In genomic region chr6:151633517-151634335, GRCh38 we compare ENCODE assay signal across 25 cellular contexts.
A peak's percentile ranks its signal among the peaks of the same experiment; 100 is the strongest.
DNase-seq lines count a peak whose midpoint lies in the region; ATAC-seq, FAIRE-seq and TF ChIP-seq lines count a peak whose summit lies in the region.
"Had no signal": no experiment of that assay in that cellular context is flagged by ENCODE, and none has a peak within 500 bp of the region (broad histone marks: within the 10 kb centered on the region; RNA-seq: fewer than 3 reads in every experiment).

No MANE protein-coding gene starts in this region.

- H3K4ac ChIP-seq in H1 (replicated peaks; ENCODE audit: insufficient read length, low read depth, low read length) = no peak overlapping the region

- no peak overlapping the region for H2BK5ac ChIP-seq in H1 (ENCODE audit: low read depth, low read length)

- H3K4me3 Mint-ChIP-seq in stimulated activated naive CD8-positive, alpha-beta T cell treated with anti-CD3 and anti-CD28 coated beads, Interleukin-15, amount 100 ng/mL, for 72 hours = no peak overlapping the region
- H3K4me3 Mint-ChIP-seq: B cell; CD8-positive, alpha-beta T cell; H9 had no signal

- H3K9me3 ChIP-seq in H1 (ENCODE audit: insufficient read depth in 2 of 2, low read depth in 1 of 2, low read length in 1 of 2) (no peaks in the 10 kb centered on the region), pancreas (no peaks in the 10 kb centered on the region)
- H3K9me3 ChIP-seq: SJSA1 had no signal

- no peak overlapping the region for H4K91ac ChIP-seq in H1 (replicated peaks; ENCODE audit: insufficient read length, low read length)

- no peak overlapping the region for H2BK12ac ChIP-seq in H1 (ENCODE audit: low read depth, low read length)

- 88% methylated on average over 6 of the region's 6 CpGs; no CpG with 5 or more reads in 1 of the 2 experiments for WGBS in H1 (ENCODE audit: extremely low coverage in 1 of 2, insufficient coverage in 1 of 2, insufficient read length in 1 of 2, insufficient replicate concordance in 2 of 2, low coverage in 1 of 2, low lambda C conversion rate in 2 of 2, missing lambda C conversion rate in 1 of 2), 2 experiments
- 25 to 29% methylated on average over 6 of the region's 6 CpGs for WGBS in pancreas, 2 donors

- no peak for TF ChIP-seq CTCF in H1 (IDR thresholded peaks at IDR 0.05; ENCODE audit: control extremely low read depth in 1 of 3, insufficient read depth in 1 of 3, low read depth in 1 of 3, low read length in 3 of 3)
- no peak for TF ChIP-seq CTCF in pancreas (IDR thresholded peaks at IDR 0.05)
- TF ChIP-seq CTCF in GM10266 (IDR thresholded peaks at IDR 0.05; ENCODE audit: control insufficient read depth, insufficient read depth, low read depth, missing control alignments) = no peak

- H3K79me1 ChIP-seq in H1 (ENCODE audit: low read depth, low read length) = no peaks in the 10 kb centered on the region

- no peak overlapping the region for H3K4me2 ChIP-seq in H1 (ENCODE audit: insufficient read depth in 1 of 2, low read depth in 2 of 2, low read length in 2 of 2)
- H3K4me2 ChIP-seq: KMS-11 had no signal

- H3K56ac ChIP-seq in H1 (replicated peaks; ENCODE audit: insufficient read length, low read depth, low read length) = no peak overlapping the region

- H2AFZ ChIP-seq in H1 (ENCODE audit: low read length) = no peak overlapping the region

- no peak overlapping the region for H4K5ac ChIP-seq in H1 (ENCODE audit: insufficient read length, low read depth, low read length)

- no peak overlapping the region for H2BK120ac ChIP-seq in H1 (replicated peaks; ENCODE audit: low read depth, low read length)

- H4K8ac ChIP-seq in H1 (ENCODE audit: extremely low read depth, insufficient read depth, low read length) = no peak overlapping the region

- DNase-seq in stimulated activated naive CD8-positive, alpha-beta T cell treated with anti-CD3 and anti-CD28 coated beads, Interleukin-15, amount 100 ng/mL, for 72 hours = no peak
- no peak for DNase-seq in stimulated activated naive CD8-positive, alpha-beta T cell treated with anti-CD3 and anti-CD28 coated beads, Interleukin-15, Interleukin-2, amounts not matched to agents 100 U/mL and 50 U/mL, for 24 hours
- no peak for DNase-seq in H1 (ENCODE audit: low read depth in 1 of 2, low spot score in 2 of 2)
- no peak for DNase-seq in pancreas
- no peak for DNase-seq in GM10266 (ENCODE audit: extremely low spot score)
- DNase-seq in NCI-H226 = no peak
- DNase-seq: CD8-positive, alpha-beta T cell; DMS 273 treated with DMSO at 0.1 percent for 48 hours; DMS79; EL; GDM1; H9; IMR-90; MM.1S; NCI-H2029 treated with DMSO at 0.1 percent for 48 hours; NCI-H526 treated with DMSO at 0.1 percent for 48 hours; Right ventricle myocardium superior; RPMI8226 had no signal

- no peak overlapping the region for H3K23ac ChIP-seq in H1 (ENCODE audit: insufficient read length)

- TF ChIP-seq RAD21 in H1 (IDR thresholded peaks at IDR 0.05 in 1 of 2, conservative IDR thresholded peaks at IDR 0.05 in 1 of 2; ENCODE audit: low read depth in 2 of 2, low read length in 2 of 2) = no peak

- H3K18ac ChIP-seq in H1 (ENCODE audit: extremely low read depth, low read length) = no peak overlapping the region

- TF ChIP-seq EP300 in H1 (IDR thresholded peaks at IDR 0.05; ENCODE audit: borderline replicate concordance in 1 of 2, low read depth in 2 of 2, low read length in 2 of 2) = no peak

- no peak for FAIRE-seq in H1 (lab: Jason Lieb, UNC)
- FAIRE-seq in pancreas (lab: Jason Lieb, UNC) = no peak
- FAIRE-seq: GM12891, HTR-8/SVneo had no signal

- peaks cover 45% of the 10 kb centered on the region for H3K27me3 Mint-ChIP-seq in stimulated activated naive CD8-positive, alpha-beta T cell treated with anti-CD3 and anti-CD28 coated beads, Interleukin-15, amount 100 ng/mL, for 72 hours

- no peak overlapping the region for H3K27ac Mint-ChIP-seq in stimulated activated naive CD8-positive, alpha-beta T cell treated with anti-CD3 and anti-CD28 coated beads, Interleukin-15, amount 100 ng/mL, for 72 hours
- H3K27ac Mint-ChIP-seq: B cell; CD8-positive, alpha-beta T cell; H9 had no signal

- H3K27me3 ChIP-seq in H1 (replicated peaks in 1 of 4; ENCODE audit: control insufficient read depth in 3 of 4, extremely low read depth in 1 of 4, insufficient read depth in 3 of 4, low read length in 3 of 4) (no peaks in the 10 kb centered on the region), pancreas (no peaks in the 10 kb centered on the region)

- H3K14ac ChIP-seq in H1 (ENCODE audit: insufficient read length) = no peak overlapping the region

- intact Hi-C loops in pancreas (cut with DNase I) = no loop called here

- no peak overlapping the region for H3K9ac ChIP-seq in H1 (replicated peaks in 1 of 4; ENCODE audit: extremely low read depth in 1 of 4, low read depth in 3 of 4, low read length in 3 of 4)
- H3K9ac ChIP-seq: KMS-11 had no signal

- no peak for TF ChIP-seq POLR2A in H1 (IDR thresholded peaks at IDR 0.05; ENCODE audit: control extremely low read depth in 1 of 2, low read depth in 2 of 2, low read length in 2 of 2)

- no peak overlapping the region for H2BK15ac ChIP-seq in H1 (ENCODE audit: low read length)

- peaks cover 7 to 8% of the 10 kb centered on the region in 2 donors for H3K9me3 Mint-ChIP-seq in stimulated activated naive CD8-positive, alpha-beta T cell treated with anti-CD3 and anti-CD28 coated beads, Interleukin-15, amount 100 ng/mL, for 72 hours
- H3K9me3 Mint-ChIP-seq: CD8-positive, alpha-beta T cell; H9 had no signal

- H3K4me3 ChIP-seq in H1 (ENCODE audit: extremely low read depth in 1 of 4, insufficient read depth in 2 of 4, low read depth in 3 of 4, low read length in 4 of 4) (no peak overlapping the region), pancreas (no peak overlapping the region)
- H3K4me3 ChIP-seq: SJSA1 had no signal

- POLR2A ChIA-PET in H1 (lab: Charles Lee; ENCODE audit: partially characterized antibody) = no interaction called here

- H2BK20ac ChIP-seq in H1 (ENCODE audit: low read length) = 0 out of 2 replicates have a peak overlapping the region, but pooled peaks have one; percentile 8

- H2AK5ac ChIP-seq in H1 (ENCODE audit: low read depth, low read length) = no peak overlapping the region

- no peaks in the 10 kb centered on the region for H3K23me2 ChIP-seq in H1 (ENCODE audit: low read depth, low read length)

- H3K27ac ChIP-seq in H1 (ENCODE audit: low read depth, low read length) (no peak overlapping the region), pancreas (no peak overlapping the region)
- H3K27ac ChIP-seq: C4-2B, KMS-11, SJSA1 had no signal

- H3K36me3 ChIP-seq in H1 (ENCODE audit: control insufficient read depth in 2 of 4, insufficient read depth in 4 of 4, low read length in 3 of 4) (no peaks in the 10 kb centered on the region), pancreas (no peaks in the 10 kb centered on the region)
- H3K36me3 ChIP-seq: SJSA1 had no signal

- H3K4me1 ChIP-seq in H1 (replicated peaks in 1 of 4; ENCODE audit: control insufficient read depth in 3 of 4, insufficient read depth in 4 of 4, low read length in 3 of 4) = peaks cover 0 to 4% (median 2%) of the 10 kb centered on the region in 4 experiments; a peak in 2 of 7 replicates
- H3K4me1 ChIP-seq in pancreas = no peaks in the 10 kb centered on the region
- H3K4me1 ChIP-seq: SJSA1 had no signal

- no peaks in the 10 kb centered on the region for H3K79me2 ChIP-seq in H1 (ENCODE audit: control insufficient read depth in 1 of 2, insufficient read depth in 2 of 2, low read length in 2 of 2)

- peak; percentile 48 for ATAC-seq in stimulated activated naive CD8-positive, alpha-beta T cell treated with anti-CD3 and anti-CD28 coated beads, Interleukin-15, amount 100 ng/mL, for 72 hours
- no peak for ATAC-seq in stimulated activated naive CD8-positive, alpha-beta T cell treated with anti-CD3 and anti-CD28 coated beads, Interleukin-15, Interleukin-2, amounts not matched to agents 100 U/mL and 50 U/mL, for 24 hours
- ATAC-seq in pancreas (peak; percentile 70 to 91 (median 83)), HG03460 (IDR thresholded peaks at IDR 0.05; ENCODE audit: unreplicated experiment) (no peak)
- ATAC-seq: CD8-positive, alpha-beta T cell had no signal

- H3K4me1 Mint-ChIP-seq in stimulated activated naive CD8-positive, alpha-beta T cell treated with anti-CD3 and anti-CD28 coated beads, Interleukin-15, amount 100 ng/mL, for 72 hours = peaks cover 2% of the 10 kb centered on the region
- H3K4me1 Mint-ChIP-seq: B cell had no signal

- no peaks in the 10 kb centered on the region for H4K20me1 ChIP-seq in H1 (replicated peaks in 1 of 2; ENCODE audit: control insufficient read depth in 1 of 2, insufficient read depth in 2 of 2, low read length in 2 of 2)

- CTCF ChIA-PET in H1 (lab: Charles Lee; ENCODE audit: partially characterized antibody) = interaction anchor here (0.6 to 1.3 kb wide), 4 partner anchors 9 to 173 kb away, joined by 3 to 5 read pairs (median 4); no protein-coding TSS in a partner anchor

TF ChIP-seq in H1, 55 proteins besides CTCF, POLR2A, EP300 and RAD21:
- TF ChIP-seq ATF3 (IDR thresholded peaks at IDR 0.05; ENCODE audit: insufficient read depth, low read depth, low read length) (no peak), SIN3A (conservative IDR thresholded peaks at IDR 0.05 in 1 of 2, IDR thresholded peaks at IDR 0.05 in 1 of 2; ENCODE audit: low read depth in 1 of 2, low read length in 2 of 2) (no peak), TAF1 (IDR thresholded peaks at IDR 0.05; ENCODE audit: low read depth, low read length) (no peak), CTBP2 (IDR thresholded peaks at IDR 0.05; ENCODE audit: borderline replicate concordance, insufficient read depth, insufficient read length, low read length) (no peak), POLR2AphosphoS5 (IDR thresholded peaks at IDR 0.05; ENCODE audit: low read depth, low read length) (no peak), RBBP5 (IDR thresholded peaks at IDR 0.05; ENCODE audit: borderline replicate concordance, low read depth, low read length) (no peak), CHD2 (IDR thresholded peaks at IDR 0.05; ENCODE audit: low read length) (no peak)

Comparison
In these comparisons a context has a peak if more than half of its experiments do, and no peak if none do; other contexts are left out.
1. ATAC-seq: peak in stimulated activated naive CD8-positive, alpha-beta T cell treated with anti-CD3 and anti-CD28 coated beads, Interleukin-15, amount 100 ng/mL, for 72 hours (single experiment) and pancreas (4 of 4); none in stimulated activated naive CD8-positive, alpha-beta T cell treated with anti-CD3 and anti-CD28 coated beads, Interleukin-15, Interleukin-2, amounts not matched to agents 100 U/mL and 50 U/mL, for 24 hours (single experiment) and HG03460 (single experiment).